Comparison of ENCODE assay signal across 1 cellular context in the genomic region with DNA sequence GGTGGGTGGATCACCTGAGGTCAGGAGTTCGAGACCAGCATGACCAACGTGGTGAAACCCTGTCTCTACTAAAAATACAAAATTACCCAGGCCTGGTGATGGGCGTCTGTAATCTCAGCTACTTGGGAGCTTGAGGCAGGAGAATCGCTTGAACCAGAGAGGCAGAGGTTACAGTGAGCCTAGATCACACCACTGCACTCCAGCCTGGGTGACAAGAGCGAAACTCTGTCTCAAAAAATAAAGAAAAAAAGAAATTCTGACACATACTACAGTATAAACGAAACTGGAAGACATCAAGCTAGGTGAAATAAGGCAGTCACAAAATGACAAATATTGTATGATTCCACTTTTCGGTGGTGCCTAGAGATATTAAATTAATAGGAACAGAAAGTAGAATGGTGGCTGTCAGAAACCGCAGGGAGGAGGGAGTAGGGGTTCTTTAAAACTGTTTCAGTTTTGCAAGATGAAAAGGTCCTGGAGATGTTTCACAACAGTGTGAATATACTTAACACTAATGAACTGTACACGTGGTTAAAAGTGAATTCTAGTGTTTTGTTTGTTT.
TF ChIP-seq lines count a peak whose summit lies in the region.

No MANE protein-coding gene starts in this region.

TF ChIP-seq in GM12878, 131 proteins besides CTCF, POLR2A, EP300 and RAD21 (continued from another document):
- TF ChIP-seq SUPT20H (IDR thresholded peaks at IDR 0.05; ENCODE audit: borderline replicate concordance, control insufficient read depth, low read depth, low read length) (no peak), MEF2A (IDR thresholded peaks at IDR 0.05; ENCODE audit: insufficient read depth, low read depth, low read length) (peak; percentile 70; the same call in 1 of the 2 replicates), USF1 (IDR thresholded peaks at IDR 0.05; ENCODE audit: borderline replicate concordance, extremely low read length, insufficient read depth, low read depth, low read length) (no peak), NRF1 (conservative IDR thresholded peaks at IDR 0.05; ENCODE audit: low read depth, low read length) (no peak), JUND (IDR thresholded peaks at IDR 0.05; ENCODE audit: low read depth, low read length) (no peak), ZSCAN29 (IDR thresholded peaks at IDR 0.05) (no peak), MYB (IDR thresholded peaks at IDR 0.05; ENCODE audit: borderline replicate concordance, low read depth, low read length) (no peak), CHD2 (IDR thresholded peaks at IDR 0.05; ENCODE audit: borderline replicate concordance, low read depth, low read length) (no peak), ZNF207 (IDR thresholded peaks at IDR 0.05; ENCODE audit: borderline replicate concordance) (0 out of 2 replicates have a peak, but pooled peaks have one; percentile 49), HSF1 (IDR thresholded peaks at IDR 0.05; ENCODE audit: low read depth, low read length) (no peak), NFYA (IDR thresholded peaks at IDR 0.05; ENCODE audit: borderline replicate concordance, low read depth, low read length) (no peak), FOXK2 (IDR thresholded peaks at IDR 0.05) (no peak; the same call in 1 of the 2 replicates), TCF12 (IDR thresholded peaks at IDR 0.05; ENCODE audit: low read depth, low read length) (no peak), SMC3 (IDR thresholded peaks at IDR 0.05; ENCODE audit: borderline replicate concordance, low read length) (0 out of 2 replicates have a peak, but pooled peaks have one; percentile 12), WRNIP1 (IDR thresholded peaks at IDR 0.05; ENCODE audit: borderline replicate concordance, low read depth, low read length) (no peak), BACH1 (IDR thresholded peaks at IDR 0.05; ENCODE audit: borderline replicate concordance) (peak; percentile 83; the same call in 1 of the 2 replicates), ZNF24 (IDR thresholded peaks at IDR 0.05) (peak; percentile 74; the same call in 1 of the 2 replicates), SIN3A (IDR thresholded peaks at IDR 0.05; ENCODE audit: low read depth, low read length) (no peak), CBFB (IDR thresholded peaks at IDR 0.05; ENCODE audit: low read depth) (peak; percentile 96), EGR1 (IDR thresholded peaks at IDR 0.05; ENCODE audit: borderline replicate concordance in 1 of 2, low read depth in 2 of 2, low read length in 2 of 2) (no peak), NR2C1 (IDR thresholded peaks at IDR 0.05) (no peak), RAD51 (IDR thresholded peaks at IDR 0.05) (peak; percentile 86), IRF4 (IDR thresholded peaks at IDR 0.05; ENCODE audit: low read depth, low read length) (peak; percentile 93), IKZF1 (conservative IDR thresholded peaks at IDR 0.05) (peak; percentile 82), CEBPB (IDR thresholded peaks at IDR 0.05; ENCODE audit: borderline replicate concordance in 1 of 2, low read depth in 2 of 2, low read length in 2 of 2) (peak; percentile 63 to 81; a peak in 3 of 4 replicates), HDGF (IDR thresholded peaks at IDR 0.05) (0 out of 2 replicates have a peak, but pooled peaks have one; percentile 32), NR2F1 (conservative IDR thresholded peaks at IDR 0.05) (peak; percentile 91), BMI1 (IDR thresholded peaks at IDR 0.05; ENCODE audit: borderline replicate concordance) (peak; percentile 70; the same call in 1 of the 2 replicates)
- TF ChIP-seq, protein P1, sequence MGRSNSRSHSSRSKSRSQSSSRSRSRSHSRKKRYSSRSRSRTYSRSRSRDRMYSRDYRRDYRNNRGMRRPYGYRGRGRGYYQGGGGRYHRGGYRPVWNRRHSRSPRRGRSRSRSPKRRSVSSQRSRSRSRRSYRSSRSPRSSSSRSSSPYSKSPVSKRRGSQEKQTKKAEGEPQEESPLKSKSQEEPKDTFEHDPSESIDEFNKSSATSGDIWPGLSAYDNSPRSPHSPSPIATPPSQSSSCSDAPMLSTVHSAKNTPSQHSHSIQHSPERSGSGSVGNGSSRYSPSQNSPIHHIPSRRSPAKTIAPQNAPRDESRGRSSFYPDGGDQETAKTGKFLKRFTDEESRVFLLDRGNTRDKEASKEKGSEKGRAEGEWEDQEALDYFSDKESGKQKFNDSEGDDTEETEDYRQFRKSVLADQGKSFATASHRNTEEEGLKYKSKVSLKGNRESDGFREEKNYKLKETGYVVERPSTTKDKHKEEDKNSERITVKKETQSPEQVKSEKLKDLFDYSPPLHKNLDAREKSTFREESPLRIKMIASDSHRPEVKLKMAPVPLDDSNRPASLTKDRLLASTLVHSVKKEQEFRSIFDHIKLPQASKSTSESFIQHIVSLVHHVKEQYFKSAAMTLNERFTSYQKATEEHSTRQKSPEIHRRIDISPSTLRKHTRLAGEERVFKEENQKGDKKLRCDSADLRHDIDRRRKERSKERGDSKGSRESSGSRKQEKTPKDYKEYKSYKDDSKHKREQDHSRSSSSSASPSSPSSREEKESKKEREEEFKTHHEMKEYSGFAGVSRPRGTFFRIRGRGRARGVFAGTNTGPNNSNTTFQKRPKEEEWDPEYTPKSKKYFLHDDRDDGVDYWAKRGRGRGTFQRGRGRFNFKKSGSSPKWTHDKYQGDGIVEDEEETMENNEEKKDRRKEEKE (IDR thresholded peaks at IDR 0.05) = no peak
